ENCODE assay signal across 27 cellular contexts in the genomic region with DNA sequence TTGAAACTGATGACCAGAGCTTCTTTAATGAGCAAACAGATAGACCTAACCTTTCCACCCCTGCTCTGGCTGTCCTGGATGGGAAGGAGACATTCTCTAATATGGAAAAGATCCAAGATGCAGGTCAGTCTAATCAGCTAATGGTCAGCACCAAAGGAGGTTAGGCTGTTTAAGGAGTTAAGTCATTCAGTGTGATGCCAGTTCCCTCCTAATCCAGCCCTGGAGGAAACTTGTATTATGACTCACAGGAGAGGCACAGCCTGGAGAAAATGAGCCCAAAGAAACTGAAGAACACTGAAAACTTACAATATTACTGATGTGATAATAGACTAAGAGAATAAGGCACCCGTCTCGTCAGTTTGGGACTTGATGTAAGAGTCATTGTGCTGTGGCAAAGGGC.
DNase-seq lines count a peak whose midpoint lies in the region; ATAC-seq, FAIRE-seq and TF ChIP-seq lines count a peak whose summit lies in the region.
"Had no signal": no experiment of that assay in that cellular context is flagged by ENCODE, and none has a peak within 500 bp of the region (broad histone marks: within the 10 kb centered on the region; RNA-seq: fewer than 3 reads in every experiment).

No MANE protein-coding gene starts in this region.

- no peak overlapping the region for H3K27ac Mint-ChIP-seq in activated naive CD8-positive, alpha-beta T cell treated with anti-CD3 and anti-CD28 coated beads, Interleukin-2, amount 50 U/mL, for 24 hours
- no peak overlapping the region for H3K27ac Mint-ChIP-seq in activated naive CD8-positive, alpha-beta T cell treated with anti-CD3 and anti-CD28 coated beads for 36 hours
- H3K27ac Mint-ChIP-seq in astrocyte (ENCODE audit: unreplicated experiment), result no peak overlapping the region
- H3K27ac Mint-ChIP-seq: B cell; CD8-positive, alpha-beta memory T cell had no signal

- H3K79me2 ChIP-seq in astrocyte (ENCODE audit: insufficient read depth, low read length), result no peaks in the 10 kb centered on the region

- no peak overlapping the region for H3K9ac ChIP-seq in astrocyte (ENCODE audit: low read length)

- H3K4me3 Mint-ChIP-seq in activated naive CD8-positive, alpha-beta T cell treated with anti-CD3 and anti-CD28 coated beads, Interleukin-2, amount 50 U/mL, for 24 hours, result no peak overlapping the region
- H3K4me3 Mint-ChIP-seq in activated naive CD8-positive, alpha-beta T cell treated with anti-CD3 and anti-CD28 coated beads for 36 hours, result no peak overlapping the region
- H3K4me3 Mint-ChIP-seq in astrocyte (ENCODE audit: unreplicated experiment), result no peak overlapping the region
- H3K4me3 Mint-ChIP-seq: B cell; CD8-positive, alpha-beta memory T cell had no signal

- no peaks in the 10 kb centered on the region for H3K36me3 ChIP-seq in astrocyte (ENCODE audit: insufficient read depth, low read length)
- H3K36me3 ChIP-seq: SJSA1 had no signal

- no peaks in the 10 kb centered on the region for H4K20me1 ChIP-seq in astrocyte (ENCODE audit: insufficient read depth, low read length)

- H3K27ac ChIP-seq in astrocyte (ENCODE audit: low read depth, low read length) (no peak overlapping the region), foreskin keratinocyte (no peak overlapping the region)
- H3K27ac ChIP-seq: 22Rv1, C4-2B, SJSA1 had no signal

- no peak overlapping the region for H2AFZ ChIP-seq in astrocyte (ENCODE audit: low read depth, low read length)

- H3K27me3 ChIP-seq in astrocyte (ENCODE audit: insufficient read depth, low read length), result peaks cover 3% of the 10 kb centered on the region
- H3K27me3 ChIP-seq in foreskin keratinocyte, result peaks cover 9% of the 10 kb centered on the region

- no peaks in the 10 kb centered on the region for H3K4me1 Mint-ChIP-seq in activated naive CD8-positive, alpha-beta T cell treated with anti-CD3 and anti-CD28 coated beads, Interleukin-2, amount 50 U/mL, for 24 hours
- H3K4me1 Mint-ChIP-seq in activated naive CD8-positive, alpha-beta T cell treated with anti-CD3 and anti-CD28 coated beads for 36 hours, result no peaks in the 10 kb centered on the region
- peaks cover 13% of the 10 kb centered on the region for H3K4me1 Mint-ChIP-seq in astrocyte (ENCODE audit: low read depth, unreplicated experiment)
- H3K4me1 Mint-ChIP-seq: B cell; CD8-positive, alpha-beta memory T cell had no signal

- no peak overlapping the region for H3K4me2 ChIP-seq in astrocyte (ENCODE audit: low read length)

- H3K36me3 Mint-ChIP-seq in activated naive CD8-positive, alpha-beta T cell treated with anti-CD3 and anti-CD28 coated beads, Interleukin-2, amount 50 U/mL, for 24 hours (ENCODE audit: low read depth), result no peaks in the 10 kb centered on the region
- H3K36me3 Mint-ChIP-seq in activated naive CD8-positive, alpha-beta T cell treated with anti-CD3 and anti-CD28 coated beads for 36 hours, result no peaks in the 10 kb centered on the region
- H3K36me3 Mint-ChIP-seq in astrocyte (ENCODE audit: low read depth, unreplicated experiment), result no peaks in the 10 kb centered on the region
- H3K36me3 Mint-ChIP-seq: CD8-positive, alpha-beta memory T cell had no signal

- no peaks in the 10 kb centered on the region for H3K4me1 ChIP-seq in astrocyte (ENCODE audit: insufficient read depth, low read length)
- no peaks in the 10 kb centered on the region for H3K4me1 ChIP-seq in foreskin keratinocyte
- H3K4me1 ChIP-seq: SJSA1 had no signal

- FAIRE-seq in astrocyte (lab: Jason Lieb, UNC), result no peak
- FAIRE-seq: GM12892, GM19239, H54, HepG2 had no signal

- no peaks in the 10 kb centered on the region for H3K9me3 ChIP-seq in astrocyte (ENCODE audit: insufficient read depth, low read depth, low read length)
- H3K9me3 ChIP-seq: SJSA1 had no signal

- peak; percentile 15 for ATAC-seq in activated naive CD8-positive, alpha-beta T cell treated with anti-CD3 and anti-CD28 coated beads, Interleukin-2, amount 50 U/mL, for 24 hours
- peak; percentile 45 for ATAC-seq in foreskin keratinocyte
- no peak for ATAC-seq in HG03095 (IDR thresholded peaks at IDR 0.05; ENCODE audit: unreplicated experiment)
- no peak for ATAC-seq in left colon
- ATAC-seq: HepG2 had no signal

- DNase-seq in activated naive CD8-positive, alpha-beta T cell treated with anti-CD3 and anti-CD28 coated beads, Interleukin-2, amount 50 U/mL, for 24 hours, result no peak
- DNase-seq in activated naive CD8-positive, alpha-beta T cell treated with anti-CD3 and anti-CD28 coated beads for 36 hours, result no peak
- DNase-seq in astrocyte (ENCODE audit: low read depth), result peak; percentile 1
- peak in 1 of 2 donors; percentile 37 for DNase-seq in foreskin keratinocyte
- DNase-seq in hepatic stellate cell (ENCODE audit: low spot score), result no peak
- no peak for DNase-seq in left colon
- no peak for DNase-seq in NCI-H2107 treated with DMSO at 0.1 percent for 48 hours (lab: John Stamatoyannopoulos, UW; ENCODE audit: unreplicated experiment)
- DNase-seq: CD8-positive, alpha-beta memory T cell; DMS 273 treated with DMSO at 0.1 percent for 48 hours; DMS79 treated with DMSO at 0.1 percent for 48 hours; Karpas-422; MM.1S; NCI-H187; NCI-H2081 treated with DMSO at 0.1 percent for 48 hours; NCI-H2171 treated with DMSO at 0.1 percent for 48 hours; NCI-H524; NCI-H748 treated with DMSO at 0.1 percent for 48 hours; Right ventricle myocardium superior had no signal

- TF ChIP-seq CTCF in astrocyte (IDR thresholded peaks at IDR 0.05; ENCODE audit: insufficient read depth, low read depth, low read length) (no peak), foreskin keratinocyte (conservative IDR thresholded peaks at IDR 0.05) (no peak)

- H3K27me3 Mint-ChIP-seq in activated naive CD8-positive, alpha-beta T cell treated with anti-CD3 and anti-CD28 coated beads, Interleukin-2, amount 50 U/mL, for 24 hours, result peaks cover 20% of the 10 kb centered on the region
- peaks cover 24% of the 10 kb centered on the region for H3K27me3 Mint-ChIP-seq in activated naive CD8-positive, alpha-beta T cell treated with anti-CD3 and anti-CD28 coated beads for 36 hours
- H3K27me3 Mint-ChIP-seq in astrocyte (ENCODE audit: low read depth, unreplicated experiment), result peaks cover 46% of the 10 kb centered on the region

- H3K4me3 ChIP-seq in astrocyte (ENCODE audit: insufficient read depth, low read depth, low read length), result no peak overlapping the region
- H3K4me3 ChIP-seq: SJSA1 had no signal

- H3K9me3 Mint-ChIP-seq in activated naive CD8-positive, alpha-beta T cell treated with anti-CD3 and anti-CD28 coated beads, Interleukin-2, amount 50 U/mL, for 24 hours, result peaks cover 7% of the 10 kb centered on the region
- no peaks in the 10 kb centered on the region for H3K9me3 Mint-ChIP-seq in activated naive CD8-positive, alpha-beta T cell treated with anti-CD3 and anti-CD28 coated beads for 36 hours
- H3K9me3 Mint-ChIP-seq in astrocyte (ENCODE audit: unreplicated experiment), result peaks cover 12% of the 10 kb centered on the region

- intact Hi-C loops in left colon (cut with DNase I, micrococcal nuclease), result no loop called here

Comparison
In these comparisons a context has a peak if more than half of its experiments do, and no peak if none do; other contexts are left out.
1. ATAC-seq: peak in activated naive CD8-positive, alpha-beta T cell treated with anti-CD3 and anti-CD28 coated beads, Interleukin-2, amount 50 U/mL, for 24 hours (single experiment) and foreskin keratinocyte (single experiment); none in HG03095 (single experiment) and left colon (single experiment).